In genomic region chrX:18702362-18703195, GRCh38 we compare ENCODE assay signal across 12 cellular contexts. TPM values are rescaled to one million over a fixed set of nuclear protein-coding genes. Genes with fewer than 3 reads are reported as not detected.
DNase-seq lines count a peak whose midpoint lies in the region; TF ChIP-seq lines count a peak whose summit lies in the region.
"Had no signal": no experiment of that assay in that cellular context is flagged by ENCODE, and none has a peak within 500 bp of the region (broad histone marks: within the 10 kb centered on the region; RNA-seq: fewer than 3 reads in every experiment).

No MANE protein-coding gene starts in this region.

- peak overlapping the region; percentile 17 for H3K9ac ChIP-seq in skeletal muscle satellite cell (ENCODE audit: low read depth, low read length)

- DNase-seq in HCEC 1CT = peak; percentile 36
- peak; percentile 57 for DNase-seq in RPMI7951 (ENCODE audit: low read depth)
- DNase-seq in fibroblast of gingiva (ENCODE audit: low read depth) = peak; percentile 82
- no peak for DNase-seq in hepatic stellate cell (ENCODE audit: low spot score)
- no peak for DNase-seq in SK-N-DZ (ENCODE audit: low spot score)
- no peak for DNase-seq in lower leg skin (ENCODE audit: low spot score in 2 of 2)
- DNase-seq: activated CD4-positive, alpha-beta memory T cell treated with anti-CD3 and anti-CD28 coated beads for 36 hours; activated naive CD4-positive, alpha-beta T cell treated with anti-CD3 and anti-CD28 coated beads, Interleukin-2, amount 10 ng/mL, durations not matched to agents 7 days and 5 days; effector CD8-positive, alpha-beta T cell; NCI-H2081 treated with DMSO at 0.1 percent for 48 hours had no signal

- no peaks in the 10 kb centered on the region for H3K36me3 ChIP-seq in skeletal muscle satellite cell (ENCODE audit: insufficient read depth, low read length)
- H3K36me3 ChIP-seq: uterus had no signal

- 41 to 56% methylated on average over 12 of the region's 12 CpGs for WGBS in lower leg skin, 2 donors

- no peaks in the 10 kb centered on the region for H3K27me3 ChIP-seq in skeletal muscle satellite cell (ENCODE audit: control insufficient read depth, insufficient read depth, low read length)
- H3K27me3 ChIP-seq: uterus had no signal

- intact Hi-C loops in lower leg skin (cut with DNase I; ENCODE audit: low total_unique reads) = no loop called here

- peaks cover 9% of the 10 kb centered on the region for H3K4me1 ChIP-seq in skeletal muscle satellite cell (ENCODE audit: control insufficient read depth, insufficient read depth, low read length)
- H3K4me1 ChIP-seq: uterus had no signal

- peak overlapping the region; percentile 70 for H3K4me2 ChIP-seq in skeletal muscle satellite cell (ENCODE audit: low read length)

- TF ChIP-seq CTCF in lower leg skin (IDR thresholded peaks at IDR 0.05) = no peak

- peak overlapping the region; percentile 24 for H3K4me3 ChIP-seq in skeletal muscle satellite cell (ENCODE audit: low read length)
- H3K4me3 ChIP-seq in lower leg skin (ENCODE audit: low read depth, poor library complexity, severe bottlenecking) = no peak overlapping the region
- H3K4me3 ChIP-seq: uterus had no signal

- no peaks in the 10 kb centered on the region for H3K9me3 ChIP-seq in skeletal muscle satellite cell (replicated peaks; ENCODE audit: low read length)
- H3K9me3 ChIP-seq: uterus had no signal

- no peak for TF ChIP-seq POLR2A in lower leg skin (IDR thresholded peaks at IDR 0.05)

RNA-seq across cellular contexts. Expression of gene PPEF1, which starts 4.9 kb away (rescaled TPM):
- 0.29 TPM in 1 of 2 replicates, not detected in the other for total RNA-seq in RPMI7951 (2014; rRNA removed; shearing (Covaris generic))
- total RNA-seq in skeletal muscle satellite cell (2012; rRNA removed) = not detected in 2 replicates
- 1.3 and 1.9 TPM in 2 replicates for polyA plus RNA-seq in SK-N-DZ (2014; cell fraction: cytosol; rRNA removed)
- 0.88 and 2.4 TPM in 2 replicates for polyA plus RNA-seq in SK-N-DZ (2014; cell fraction: nucleus; rRNA removed)
- total RNA-seq in lower leg skin = 1 to 10 TPM in 1 of 4 donors, under 1 TPM in 1, not detected in 2; 0.62 to 1.0 TPM

RNA-seq across cellular contexts. Expression of gene RS1, which starts 30.7 kb away (rescaled TPM):
- not detected in 2 replicates for total RNA-seq in RPMI7951 (2014; rRNA removed; shearing (Covaris generic))
- not detected in 2 replicates for total RNA-seq in skeletal muscle satellite cell (2012; rRNA removed)
- not detected in 2 replicates for polyA plus RNA-seq in SK-N-DZ (2014; cell fraction: cytosol; rRNA removed)
- not detected in 2 replicates for polyA plus RNA-seq in SK-N-DZ (2014; cell fraction: nucleus; rRNA removed)
- total RNA-seq in lower leg skin = not detected
- total RNA-seq: activated CD4-positive, alpha-beta memory T cell treated with anti-CD3 and anti-CD28 coated beads for 36 hours; uterus had no signal

Comparison
In these comparisons a context has a peak if more than half of its experiments do, and no peak if none do; other contexts are left out.
1. DNase-seq: peak in HCEC 1CT (single experiment), RPMI7951 (single experiment) and fibroblast of gingiva (single experiment); none in hepatic stellate cell (single experiment), SK-N-DZ (single experiment) and lower leg skin (0 of 2).